ENCODE assay signal across 7 cellular contexts in genomic region chr16:88258764-88259525, GRCh38.
DNase-seq lines count a peak whose midpoint lies in the region; ATAC-seq, FAIRE-seq and TF ChIP-seq lines count a peak whose summit lies in the region.
"Not testable (repeated sequence)": the region's sequence is repeated elsewhere in the genome, so short reads cannot be mapped to it uniquely, and the experiment has no call there.

No MANE protein-coding gene starts in this region.

- H3K79me2 ChIP-seq in endothelial cell of umbilical vein (ENCODE audit: control insufficient read depth, insufficient read depth, low read length): not testable (repeated sequence)

- POLR2A ChIA-PET in endothelial cell of umbilical vein (lab: Charles Lee): not testable (repeated sequence)

- intact Hi-C loops in endothelial cell of umbilical vein (cut with micrococcal nuclease): not testable (repeated sequence)

- peaks cover 38% of the 10 kb centered on the region for H3K27me3 Mint-ChIP-seq in activated T-helper 17 cell treated with anti-CD3 and anti-CD28 coated beads, Interleukin-2, amount 50 U/mL, for 72 hours
- not testable (repeated sequence) for H3K27me3 Mint-ChIP-seq in nephron (ENCODE audit: low read depth)

- H3K27ac ChIP-seq in endothelial cell of umbilical vein (ENCODE audit: insufficient read depth, low read depth, low read length): not testable (repeated sequence)

- H3K27ac Mint-ChIP-seq in activated T-helper 17 cell treated with anti-CD3 and anti-CD28 coated beads, Interleukin-2, amount 50 U/mL, for 72 hours: not testable (repeated sequence)
- H3K27ac Mint-ChIP-seq in nephron: peak overlapping the region; percentile 58 to 86 (median 68)

- not testable (repeated sequence) for TF ChIP-seq CTCF in endothelial cell of umbilical vein (IDR thresholded peaks at IDR 0.05; ENCODE audit: extremely low read depth in 1 of 2, insufficient read depth in 1 of 2, low read depth in 1 of 2, low read length in 2 of 2); nephron (IDR thresholded peaks at IDR 0.05; ENCODE audit: unreplicated experiment in 3 of 3)

- BruUV-seq in endothelial cell of umbilical vein (replicated peaks; lab: Mats Ljungman, UMichigan): not testable (repeated sequence)

- not testable (repeated sequence) for H3K36me3 Mint-ChIP-seq in activated T-helper 17 cell treated with anti-CD3 and anti-CD28 coated beads, Interleukin-2, amount 50 U/mL, for 72 hours (ENCODE audit: low read depth); nephron (ENCODE audit: low read depth)

- H3K4me3 Mint-ChIP-seq in activated T-helper 17 cell treated with anti-CD3 and anti-CD28 coated beads, Interleukin-2, amount 50 U/mL, for 72 hours: not testable (repeated sequence)
- peak overlapping the region in 2 of 3 experiments; percentile 31 to 41 for H3K4me3 Mint-ChIP-seq in nephron

- not testable (repeated sequence) for H2AFZ ChIP-seq in endothelial cell of umbilical vein (ENCODE audit: low read depth, low read length)

- not testable (repeated sequence) for H3K9ac ChIP-seq in endothelial cell of umbilical vein (replicated peaks; ENCODE audit: extremely low read depth, insufficient read depth, low read length)

- not testable (repeated sequence) for H3K9me3 Mint-ChIP-seq in activated T-helper 17 cell treated with anti-CD3 and anti-CD28 coated beads, Interleukin-2, amount 50 U/mL, for 72 hours
- H3K9me3 Mint-ChIP-seq in nephron: peaks cover 20% of the 10 kb centered on the region

- H3K4me1 ChIP-seq in endothelial cell of umbilical vein (ENCODE audit: control insufficient read depth, extremely low read depth, insufficient read depth, low read length): not testable (repeated sequence)

- not testable (repeated sequence) for H3K9me3 ChIP-seq in endothelial cell of umbilical vein (replicated peaks; ENCODE audit: control insufficient read depth, insufficient read depth, low read length)

- dilution Hi-C loops in endothelial cell of umbilical vein (cut with MboI; ENCODE audit: extremely low pct_ligation_motif_present, low sequenced_read_pairs): not testable (repeated sequence)

- peak; percentile 9 for FAIRE-seq in GM18507 (lab: Jason Lieb, UNC)
- peak; percentile 70 for FAIRE-seq in endothelial cell of umbilical vein (lab: Jason Lieb, UNC)

- CTCF ChIA-PET in endothelial cell of umbilical vein (lab: Charles Lee): not testable (repeated sequence)

- H3K4me3 ChIP-seq in endothelial cell of umbilical vein (replicated peaks in 1 of 3; ENCODE audit: insufficient read depth in 1 of 3, low read depth in 1 of 3, low read length in 3 of 3): not testable (repeated sequence)

- DNase-seq in GM18507 (ENCODE audit: extremely low spot score, insufficient read length, low read depth); endothelial cell of umbilical vein (ENCODE audit: low read depth, low spot score): not testable (repeated sequence)
- peak; percentile 4 for DNase-seq in NCI-H526 treated with DMSO at 0.1 percent for 48 hours (lab: John Stamatoyannopoulos, UW)
- DNase-seq in islet precursor cell: peak; percentile 88
- DNase-seq in pons (ENCODE audit: low spot score): peak; percentile 8

- H3K4me1 Mint-ChIP-seq in activated T-helper 17 cell treated with anti-CD3 and anti-CD28 coated beads, Interleukin-2, amount 50 U/mL, for 72 hours: not testable (repeated sequence)
- peaks cover 29% of the 10 kb centered on the region for H3K4me1 Mint-ChIP-seq in nephron

- H3K4me2 ChIP-seq in endothelial cell of umbilical vein (ENCODE audit: insufficient read depth, low read length): not testable (repeated sequence)

- not testable (repeated sequence) for H3K9me1 ChIP-seq in endothelial cell of umbilical vein (replicated peaks; ENCODE audit: control insufficient read depth, extremely low read depth, insufficient read depth, low read length)

- ATAC-seq in activated T-helper 17 cell treated with anti-CD3 and anti-CD28 coated beads, Interleukin-2, amount 50 U/mL, for 72 hours (replicated peaks): peak; percentile 65

- H3K27me3 ChIP-seq in endothelial cell of umbilical vein (ENCODE audit: control insufficient read depth in 2 of 2, insufficient read depth in 2 of 2, low read length in 2 of 2): not testable (repeated sequence)

- TF ChIP-seq POLR2A in endothelial cell of umbilical vein (IDR thresholded peaks at IDR 0.05; ENCODE audit: low read depth, low read length): not testable (repeated sequence)

- H4K20me1 ChIP-seq in endothelial cell of umbilical vein (replicated peaks; ENCODE audit: control insufficient read depth, extremely low read depth, insufficient read depth, low read length): not testable (repeated sequence)

- H3K36me3 ChIP-seq in endothelial cell of umbilical vein (ENCODE audit: control insufficient read depth in 2 of 2, extremely low read depth in 1 of 2, insufficient read depth in 2 of 2, low read length in 2 of 2): not testable (repeated sequence)
